8 cellular contexts compared by ENCODE assay signal in the genomic region with DNA sequence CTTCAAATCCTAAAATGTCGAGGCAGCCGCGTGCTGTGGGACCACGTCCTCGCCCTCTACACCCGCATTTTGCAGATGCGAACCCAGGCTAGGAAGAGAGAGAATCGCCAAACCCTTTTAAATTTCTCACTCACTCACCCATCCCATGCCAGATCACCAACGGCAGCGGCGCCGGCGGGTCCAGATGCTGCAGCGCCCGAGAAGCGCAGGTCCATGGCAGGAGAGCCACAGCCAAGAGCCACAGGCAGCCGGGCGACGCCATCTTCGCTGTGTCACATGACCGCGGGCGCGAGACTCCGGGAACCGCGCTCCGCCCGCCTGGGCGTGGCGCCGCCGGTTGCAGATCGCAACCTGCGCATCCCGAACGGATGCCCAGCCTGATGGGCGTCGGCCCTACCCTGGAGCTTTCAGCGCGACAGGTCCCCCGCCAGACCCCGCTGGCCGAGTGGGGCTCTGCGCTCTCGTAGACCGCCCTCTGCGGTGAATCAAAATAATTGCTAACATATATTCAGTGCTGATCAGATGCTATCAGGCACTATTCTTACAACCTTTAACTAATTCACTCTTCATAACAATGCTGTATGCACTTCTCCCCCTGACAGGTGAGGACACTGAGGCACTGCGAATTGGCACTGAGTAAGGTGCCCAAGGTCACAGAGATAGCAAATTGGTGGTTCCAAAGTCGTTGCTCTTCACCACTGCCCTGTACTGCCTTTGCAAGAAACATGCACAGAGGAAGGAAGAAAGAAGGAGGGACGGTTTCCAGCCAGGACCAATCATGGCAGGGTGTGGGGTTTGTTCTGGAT. TPM values are rescaled to one million over a fixed set of nuclear protein-coding genes. Genes with fewer than 3 reads are reported as not detected.
DNase-seq lines count a peak whose midpoint lies in the region; ATAC-seq and TF ChIP-seq lines count a peak whose summit lies in the region.

A gene (minus strand): TSS at position 276 of the 806 bp plus-strand sequence. CDS start 14 bp downstream, at position 262.

- TF ChIP-seq CTCF in GM12873 (IDR thresholded peaks at IDR 0.05; ENCODE audit: insufficient read depth, low read depth, low read length, missing control alignments), result peak; percentile 36
- TF ChIP-seq CTCF in VCaP (conservative IDR thresholded peaks at IDR 0.05), result no peak; the same call in 1 of the 2 replicates
- peak; percentile 17 for TF ChIP-seq CTCF in MCF 10A (IDR thresholded peaks at IDR 0.05; ENCODE audit: unreplicated experiment)

- peaks cover 8% of the 10 kb centered on the region; the same call in 1 of the 2 replicates for H3K36me3 ChIP-seq in iPS-20b (ENCODE audit: insufficient read depth, low read depth, low read length)

- H3K27me3 ChIP-seq in iPS-20b (ENCODE audit: insufficient read depth, low read length), result no peaks in the 10 kb centered on the region; the same call in 1 of the 2 replicates

- H3K9ac ChIP-seq in iPS-20b (ENCODE audit: low read depth, low read length), result peak within 1 kb of the TSS; percentile 93

- BruUV-seq in MCF 10A (replicated peaks; lab: Mats Ljungman, UMichigan), result no TSS peak

- H3K27ac ChIP-seq in VCaP (peak within 1 kb of the TSS; percentile 67), iPS-20b (ENCODE audit: low read length) (no peak within 1 kb of the TSS), skin epidermis (peak within 1 kb of the TSS in 20 of 21 experiments; percentile 2 to 83 (median 55))

- no peaks in the 10 kb centered on the region for H3K9me3 Mint-ChIP-seq in MCF 10A (ENCODE audit: unreplicated experiment)

- peak within 1 kb of the TSS; percentile 37 for H3K27ac Mint-ChIP-seq in MCF 10A (ENCODE audit: low read depth, unreplicated experiment)

- H3K9me3 ChIP-seq in iPS-20b (ENCODE audit: insufficient read depth, low read depth, low read length), result no peaks in the 10 kb centered on the region

- H3K4me3 ChIP-seq in iPS-20b (ENCODE audit: low read length), result peak within 1 kb of the TSS; percentile 95
- peak within 1 kb of the TSS; percentile 49 to 77 (median 58) for H3K4me3 ChIP-seq in skin epidermis

- peak within 1 kb of the TSS; percentile 87 for H3K4me3 Mint-ChIP-seq in MCF 10A (ENCODE audit: unreplicated experiment)

- peaks cover 22% of the 10 kb centered on the region for H3K4me1 Mint-ChIP-seq in MCF 10A (ENCODE audit: insufficient read depth, unreplicated experiment)

- CTCF ChIA-PET in MCF 10A (lab: Yijun Ruan, JAX), result interaction anchor here (0.6 to 3.4 kb wide), 7 partner anchors 11 to 591 kb away, joined by 3 to 18 read pairs (median 3); no protein-coding TSS in a partner anchor

- intact Hi-C loops in MCF 10A (cut with micrococcal nuclease), result no loop called here

- DNase-seq in NCI-H2107 (lab: John Stamatoyannopoulos, UW) (peak; percentile 100), MCF 10A (ENCODE audit: unreplicated experiment) (peak; percentile 70)

- H3K36me3 Mint-ChIP-seq in MCF 10A (ENCODE audit: insufficient read depth, unreplicated experiment), result peaks cover 15% of the 10 kb centered on the region

- peaks cover 5% of the 10 kb centered on the region for H3K27me3 Mint-ChIP-seq in MCF 10A (ENCODE audit: insufficient read depth, unreplicated experiment)

- H3K4me1 ChIP-seq in iPS-20b (ENCODE audit: insufficient read depth, low read length), result peaks cover 4% of the 10 kb centered on the region; the same call in 1 of the 2 replicates

- ATAC-seq in HG02870 (IDR thresholded peaks at IDR 0.05; ENCODE audit: unreplicated experiment) (peak; percentile 70), HG02623 (IDR thresholded peaks at IDR 0.05; ENCODE audit: unreplicated experiment) (no peak)

- POLR2A ChIA-PET in MCF 10A (lab: Yijun Ruan, JAX), result interaction anchor here (0.6 to 2.1 kb wide), 6 partner anchors 15 to 369 kb away, joined by 3 to 4 read pairs (median 3); no protein-coding TSS in a partner anchor

RNA-seq across cellular contexts. Expression of the gene that starts here (rescaled TPM):
- total RNA-seq in MCF 10A (2022), result 55.4 and 56.4 TPM in 2 replicates
